In the genomic region with DNA sequence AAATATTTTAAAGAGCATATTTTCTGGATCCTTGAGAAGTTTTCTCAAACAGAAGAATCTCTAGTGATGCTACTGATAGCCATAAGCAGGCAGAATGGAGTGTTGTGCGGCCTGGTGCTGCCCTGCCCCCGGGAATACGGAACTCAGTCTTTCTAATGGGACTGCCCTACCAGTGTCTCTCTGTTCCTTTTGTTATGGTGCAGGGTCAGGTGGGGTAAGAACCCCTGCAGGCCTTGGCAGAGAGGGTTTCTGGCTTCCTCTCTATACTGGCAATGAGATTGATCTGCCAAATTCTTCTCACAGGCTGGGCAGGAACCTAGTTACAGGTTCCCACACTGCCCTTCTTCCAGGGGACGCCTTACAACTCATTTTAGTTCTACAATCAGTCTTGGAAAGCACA, we compare ENCODE assay signal across 13 cellular contexts. TPM values are rescaled to one million over a fixed set of nuclear protein-coding genes. Genes with fewer than 3 reads are reported as not detected.
DNase-seq lines count a peak whose midpoint lies in the region; ATAC-seq and TF ChIP-seq lines count a peak whose summit lies in the region.
"Had no signal": no experiment of that assay in that cellular context is flagged by ENCODE, and none has a peak within 500 bp of the region (broad histone marks: within the 10 kb centered on the region; RNA-seq: fewer than 3 reads in every experiment).

No MANE protein-coding gene starts in this region.

- no peak overlapping the region for H3K27ac Mint-ChIP-seq in WTC11
- peak overlapping the region; percentile 45 for H3K27ac Mint-ChIP-seq in memory B cell
- peak overlapping the region; percentile 35 for H3K27ac Mint-ChIP-seq in stimulated activated effector memory CD8-positive, alpha-beta T cell treated with anti-CD3 and anti-CD28 coated beads, Interleukin-12 subunit alpha, Interleukin-12 subunit beta, amount 100 ng/mL, for 72 hours
- no peak overlapping the region for H3K27ac Mint-ChIP-seq in activated CD4-positive, alpha-beta T cell treated with anti-CD3 and anti-CD28 coated beads, Interleukin-2, amount 10 ng/mL, durations not matched to agents 24 days and 14 days

- POLR2A ChIA-PET in WTC11 (lab: Charles Lee), result no interaction called here

- H3K4me1 Mint-ChIP-seq in WTC11, result 0 out of 2 replicates have a peak, but pooled peaks cover 4% of the 10 kb centered on the region
- no peaks in the 10 kb centered on the region for H3K4me1 Mint-ChIP-seq in memory B cell
- no peaks in the 10 kb centered on the region for H3K4me1 Mint-ChIP-seq in stimulated activated effector memory CD8-positive, alpha-beta T cell treated with anti-CD3 and anti-CD28 coated beads, Interleukin-12 subunit alpha, Interleukin-12 subunit beta, amount 100 ng/mL, for 72 hours
- peaks cover 22% of the 10 kb centered on the region for H3K4me1 Mint-ChIP-seq in activated CD4-positive, alpha-beta T cell treated with anti-CD3 and anti-CD28 coated beads, Interleukin-2, amount 10 ng/mL, durations not matched to agents 24 days and 14 days

- CTCF ChIA-PET in WTC11 (lab: Charles Lee), result no interaction called here

- ATAC-seq in WTC11 (peak; percentile 71), memory B cell (ENCODE audit: low read depth) (no peak), HG02588 (IDR thresholded peaks at IDR 0.05; ENCODE audit: unreplicated experiment) (no peak)
- ATAC-seq in stimulated activated effector memory CD8-positive, alpha-beta T cell treated with anti-CD3 and anti-CD28 coated beads, Interleukin-12 subunit alpha, Interleukin-12 subunit beta, amount 100 ng/mL, for 72 hours, result no peak
- ATAC-seq: A549 had no signal

- TF ChIP-seq CTCF in WTC11 (IDR thresholded peaks at IDR 0.05), result no peak

- H3K4me3 Mint-ChIP-seq in WTC11 (no peak overlapping the region), memory B cell (no peak overlapping the region)
- no peak overlapping the region for H3K4me3 Mint-ChIP-seq in stimulated activated effector memory CD8-positive, alpha-beta T cell treated with anti-CD3 and anti-CD28 coated beads, Interleukin-12 subunit alpha, Interleukin-12 subunit beta, amount 100 ng/mL, for 72 hours
- no peak overlapping the region for H3K4me3 Mint-ChIP-seq in activated CD4-positive, alpha-beta T cell treated with anti-CD3 and anti-CD28 coated beads, Interleukin-2, amount 10 ng/mL, durations not matched to agents 24 days and 14 days

- H3K9me3 Mint-ChIP-seq in WTC11 (no peaks in the 10 kb centered on the region), memory B cell (no peaks in the 10 kb centered on the region)
- H3K9me3 Mint-ChIP-seq in stimulated activated effector memory CD8-positive, alpha-beta T cell treated with anti-CD3 and anti-CD28 coated beads, Interleukin-12 subunit alpha, Interleukin-12 subunit beta, amount 100 ng/mL, for 72 hours, result no peaks in the 10 kb centered on the region
- peaks cover 3% of the 10 kb centered on the region for H3K9me3 Mint-ChIP-seq in activated CD4-positive, alpha-beta T cell treated with anti-CD3 and anti-CD28 coated beads, Interleukin-2, amount 10 ng/mL, durations not matched to agents 24 days and 14 days

- H3K36me3 Mint-ChIP-seq in WTC11 (no peaks in the 10 kb centered on the region), memory B cell (no peaks in the 10 kb centered on the region)
- no peaks in the 10 kb centered on the region for H3K36me3 Mint-ChIP-seq in stimulated activated effector memory CD8-positive, alpha-beta T cell treated with anti-CD3 and anti-CD28 coated beads, Interleukin-12 subunit alpha, Interleukin-12 subunit beta, amount 100 ng/mL, for 72 hours
- H3K36me3 Mint-ChIP-seq in activated CD4-positive, alpha-beta T cell treated with anti-CD3 and anti-CD28 coated beads, Interleukin-2, amount 10 ng/mL, durations not matched to agents 24 days and 14 days (ENCODE audit: low read depth), result no peaks in the 10 kb centered on the region

- DNase-seq in G401 (ENCODE audit: low spot score) (peak; percentile 16), WTC11 (ENCODE audit: low spot score) (no peak), memory B cell (ENCODE audit: low spot score in 2 of 2) (no peak)
- no peak for DNase-seq in stimulated activated effector memory CD8-positive, alpha-beta T cell treated with anti-CD3 and anti-CD28 coated beads, Interleukin-12 subunit alpha, Interleukin-12 subunit beta, amount 100 ng/mL, for 72 hours (ENCODE audit: low spot score in 2 of 2)
- no peak for DNase-seq in activated CD4-positive, alpha-beta T cell treated with anti-CD3 and anti-CD28 coated beads, Interleukin-2, amount 10 ng/mL, durations not matched to agents 24 days and 14 days
- DNase-seq in activated naive CD4-positive, alpha-beta T cell (lab: John Stamatoyannopoulos, UW), result no peak
- DNase-seq: Calu3, DMS 273 treated with DMSO at 0.1 percent for 48 hours, IMR-90, KG1 had no signal

- H3K27me3 Mint-ChIP-seq in WTC11 (ENCODE audit: low read depth), result peaks cover 7% of the 10 kb centered on the region; the same call in 1 of the 2 replicates
- peaks cover 2% of the 10 kb centered on the region for H3K27me3 Mint-ChIP-seq in memory B cell
- H3K27me3 Mint-ChIP-seq in activated CD4-positive, alpha-beta T cell treated with anti-CD3 and anti-CD28 coated beads, Interleukin-2, amount 10 ng/mL, durations not matched to agents 24 days and 14 days, result no peaks in the 10 kb centered on the region

- intact Hi-C loops in activated CD4-positive, alpha-beta T cell treated with anti-CD3 and anti-CD28 coated beads, Interleukin-2, amount 10 ng/mL, durations not matched to agents 24 days and 14 days (cut with micrococcal nuclease), result no loop called here

- in situ Hi-C loops in G401 (cut with HindIII; ENCODE audit: low sequenced_read_pairs), result no loop called here

TF ChIP-seq in WTC11, 78 proteins besides CTCF, POLR2A, EP300 and RAD21:
- TF ChIP-seq USF1 (CRISPR knock-in tag; IDR thresholded peaks at IDR 0.05) (no peak), NFYB (CRISPR knock-in tag; conservative IDR thresholded peaks at IDR 0.05; ENCODE audit: low read depth) (no peak), ESRRA (CRISPR knock-in tag; IDR thresholded peaks at IDR 0.05; ENCODE audit: borderline replicate concordance) (no peak)
- TF ChIP-seq, protein P1, sequence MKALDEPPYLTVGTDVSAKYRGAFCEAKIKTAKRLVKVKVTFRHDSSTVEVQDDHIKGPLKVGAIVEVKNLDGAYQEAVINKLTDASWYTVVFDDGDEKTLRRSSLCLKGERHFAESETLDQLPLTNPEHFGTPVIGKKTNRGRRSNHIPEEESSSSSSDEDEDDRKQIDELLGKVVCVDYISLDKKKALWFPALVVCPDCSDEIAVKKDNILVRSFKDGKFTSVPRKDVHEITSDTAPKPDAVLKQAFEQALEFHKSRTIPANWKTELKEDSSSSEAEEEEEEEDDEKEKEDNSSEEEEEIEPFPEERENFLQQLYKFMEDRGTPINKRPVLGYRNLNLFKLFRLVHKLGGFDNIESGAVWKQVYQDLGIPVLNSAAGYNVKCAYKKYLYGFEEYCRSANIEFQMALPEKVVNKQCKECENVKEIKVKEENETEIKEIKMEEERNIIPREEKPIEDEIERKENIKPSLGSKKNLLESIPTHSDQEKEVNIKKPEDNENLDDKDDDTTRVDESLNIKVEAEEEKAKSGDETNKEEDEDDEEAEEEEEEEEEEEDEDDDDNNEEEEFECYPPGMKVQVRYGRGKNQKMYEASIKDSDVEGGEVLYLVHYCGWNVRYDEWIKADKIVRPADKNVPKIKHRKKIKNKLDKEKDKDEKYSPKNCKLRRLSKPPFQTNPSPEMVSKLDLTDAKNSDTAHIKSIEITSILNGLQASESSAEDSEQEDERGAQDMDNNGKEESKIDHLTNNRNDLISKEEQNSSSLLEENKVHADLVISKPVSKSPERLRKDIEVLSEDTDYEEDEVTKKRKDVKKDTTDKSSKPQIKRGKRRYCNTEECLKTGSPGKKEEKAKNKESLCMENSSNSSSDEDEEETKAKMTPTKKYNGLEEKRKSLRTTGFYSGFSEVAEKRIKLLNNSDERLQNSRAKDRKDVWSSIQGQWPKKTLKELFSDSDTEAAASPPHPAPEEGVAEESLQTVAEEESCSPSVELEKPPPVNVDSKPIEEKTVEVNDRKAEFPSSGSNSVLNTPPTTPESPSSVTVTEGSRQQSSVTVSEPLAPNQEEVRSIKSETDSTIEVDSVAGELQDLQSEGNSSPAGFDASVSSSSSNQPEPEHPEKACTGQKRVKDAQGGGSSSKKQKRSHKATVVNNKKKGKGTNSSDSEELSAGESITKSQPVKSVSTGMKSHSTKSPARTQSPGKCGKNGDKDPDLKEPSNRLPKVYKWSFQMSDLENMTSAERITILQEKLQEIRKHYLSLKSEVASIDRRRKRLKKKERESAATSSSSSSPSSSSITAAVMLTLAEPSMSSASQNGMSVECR (CRISPR knock-in tag; IDR thresholded peaks at IDR 0.05; ENCODE audit: borderline replicate concordance), result no peak

RNA-seq across cellular contexts. Expression of gene IL5, which starts 2.6 kb away (rescaled TPM):
- total RNA-seq in G401 (2014; rRNA removed; shearing (Covaris generic)), result not detected in 2 replicates
- total RNA-seq in WTC11 (2021), result not detected in 3 replicates
- 7.0 and 7.1 TPM in 2 replicates for total RNA-seq in activated CD4-positive, alpha-beta T cell treated with anti-CD3 and anti-CD28 coated beads, Interleukin-2, amount 10 ng/mL, durations not matched to agents 24 days and 14 days
- total RNA-seq: Calu3, Daoy, IMR-90 had no signal

RNA-seq across cellular contexts. Expression of gene RAD50, which starts 16.0 kb away (rescaled TPM):
- total RNA-seq in G401 (2014; rRNA removed; shearing (Covaris generic)), result 11.4 and 39.4 TPM in 2 replicates
- total RNA-seq in WTC11 (2021), result 31.1 to 37.7 TPM (median 36.9 TPM) in 3 replicates
- total RNA-seq in activated CD4-positive, alpha-beta T cell treated with anti-CD3 and anti-CD28 coated beads, Interleukin-2, amount 10 ng/mL, durations not matched to agents 24 days and 14 days, result 37.4 and 39.5 TPM in 2 replicates

RNA-seq across cellular contexts. Expression of gene IRF1, which starts 50.2 kb away (rescaled TPM):
- 9.2 and 13.4 TPM in 2 replicates for total RNA-seq in G401 (2014; rRNA removed; shearing (Covaris generic))
- total RNA-seq in WTC11 (2021), result 8.8 to 9.8 TPM (median 9.4 TPM) in 3 replicates
- total RNA-seq in activated CD4-positive, alpha-beta T cell treated with anti-CD3 and anti-CD28 coated beads, Interleukin-2, amount 10 ng/mL, durations not matched to agents 24 days and 14 days, result 167 and 181 TPM in 2 replicates

Comparison
In these comparisons a context has a peak if more than half of its experiments do, and no peak if none do; other contexts are left out.
1. H3K27ac Mint-ChIP-seq: peak in memory B cell (single experiment) and stimulated activated effector memory CD8-positive, alpha-beta T cell treated with anti-CD3 and anti-CD28 coated beads, Interleukin-12 subunit alpha, Interleukin-12 subunit beta, amount 100 ng/mL, for 72 hours (single experiment); none in WTC11 (single experiment) and activated CD4-positive, alpha-beta T cell treated with anti-CD3 and anti-CD28 coated beads, Interleukin-2, amount 10 ng/mL, durations not matched to agents 24 days and 14 days (single experiment).
2. RNA of gene IRF1, which starts 50.2 kb away (total RNA-seq): 167 to 181 TPM in activated CD4-positive, alpha-beta T cell treated with anti-CD3 and anti-CD28 coated beads, Interleukin-2, amount 10 ng/mL, durations not matched to agents 24 days and 14 days; 9.2 to 13.4 TPM in G401 and 8.8 to 9.8 TPM in WTC11; every median in the first group is over 10 times any median in the second.